Comparison of ENCODE assay signal across 8 cellular contexts in genomic region chr15:89068325-89068784, GRCh38. TPM values are rescaled to one million over a fixed set of nuclear protein-coding genes. Genes with fewer than 3 reads are reported as not detected.
DNase-seq lines count a peak whose midpoint lies in the region; ATAC-seq and TF ChIP-seq lines count a peak whose summit lies in the region.

No MANE protein-coding gene starts in this region.

- 55 to 79% methylated on average over 5 of the region's 5 CpGs for WGBS in sigmoid colon, 2 donors

- intact Hi-C loops in sigmoid colon (cut with DNase I) = no loop called here

- H3K4me2 ChIP-seq in neural progenitor cell = no peak overlapping the region

- H3K36me3 Mint-ChIP-seq in activated T-cell treated with anti-CD3 and anti-CD28 coated beads, Interleukin-2, amount 50 U/mL, for 24 hours (ENCODE audit: low read depth) = peaks cover 5% of the 10 kb centered on the region
- no peaks in the 10 kb centered on the region for H3K36me3 Mint-ChIP-seq in neural progenitor cell

- H4K20me1 ChIP-seq in neural progenitor cell (ENCODE audit: low read depth) = no peaks in the 10 kb centered on the region

- H3K9ac ChIP-seq in neural progenitor cell = no peak overlapping the region

- H3K79me2 ChIP-seq in neural progenitor cell (ENCODE audit: low read depth) = no peaks in the 10 kb centered on the region

- peak; percentile 96 for DNase-seq in GF-D8 (lab: John Stamatoyannopoulos, UW)
- DNase-seq in HS-5 (ENCODE audit: low read depth) = peak; percentile 85
- DNase-seq in activated T-cell treated with anti-CD3 and anti-CD28 coated beads, Interleukin-2, amount 50 U/mL, for 24 hours = peak; percentile 58
- peak; percentile 96 for DNase-seq in myocyte (ENCODE audit: low read depth)
- DNase-seq in sigmoid colon = no peak
- DNase-seq in DMS153 (lab: John Stamatoyannopoulos, UW) = no peak
- no peak for DNase-seq in neural progenitor cell (ENCODE audit: low spot score)

- peak overlapping the region; percentile 86 for H3K27ac Mint-ChIP-seq in activated T-cell treated with anti-CD3 and anti-CD28 coated beads, Interleukin-2, amount 50 U/mL, for 24 hours
- no peak overlapping the region for H3K27ac Mint-ChIP-seq in neural progenitor cell

- peak overlapping the region; percentile 50 for H3K4me3 Mint-ChIP-seq in activated T-cell treated with anti-CD3 and anti-CD28 coated beads, Interleukin-2, amount 50 U/mL, for 24 hours
- no peak overlapping the region for H3K4me3 Mint-ChIP-seq in neural progenitor cell

- no peaks in the 10 kb centered on the region for H3K4me1 ChIP-seq in sigmoid colon
- H3K4me1 ChIP-seq in neural progenitor cell = no peaks in the 10 kb centered on the region

- H3K9me3 ChIP-seq in sigmoid colon (peaks cover 7 to 15% (median 12%) of the 10 kb centered on the region in 4 donors), neural progenitor cell (ENCODE audit: low read depth) (no peaks in the 10 kb centered on the region)

- no peaks in the 10 kb centered on the region for H3K27me3 ChIP-seq in sigmoid colon
- H3K27me3 ChIP-seq in neural progenitor cell = no peaks in the 10 kb centered on the region

- TF ChIP-seq CTCF in sigmoid colon (IDR thresholded peaks at IDR 0.05) (no peak), neural progenitor cell (IDR thresholded peaks at IDR 0.05) (no peak)

- H3K9me3 Mint-ChIP-seq in activated T-cell treated with anti-CD3 and anti-CD28 coated beads, Interleukin-2, amount 50 U/mL, for 24 hours = peaks cover 17% of the 10 kb centered on the region
- H3K9me3 Mint-ChIP-seq in neural progenitor cell = peaks cover 29% of the 10 kb centered on the region

- no peaks in the 10 kb centered on the region for H3K36me3 ChIP-seq in sigmoid colon
- H3K36me3 ChIP-seq in neural progenitor cell = no peaks in the 10 kb centered on the region

- no peaks in the 10 kb centered on the region for H3F3A ChIP-seq in neural progenitor cell (ENCODE audit: low read depth)

- peaks cover 22% of the 10 kb centered on the region for H3K4me1 Mint-ChIP-seq in activated T-cell treated with anti-CD3 and anti-CD28 coated beads, Interleukin-2, amount 50 U/mL, for 24 hours (ENCODE audit: low read depth)
- H3K4me1 Mint-ChIP-seq in neural progenitor cell = no peaks in the 10 kb centered on the region

- TF ChIP-seq EP300 in sigmoid colon (IDR thresholded peaks at IDR 0.05) = no peak

- H3K27me3 Mint-ChIP-seq in activated T-cell treated with anti-CD3 and anti-CD28 coated beads, Interleukin-2, amount 50 U/mL, for 24 hours = no peaks in the 10 kb centered on the region
- H3K27me3 Mint-ChIP-seq in neural progenitor cell (ENCODE audit: insufficient read depth, low read depth) = no peaks in the 10 kb centered on the region

- ATAC-seq in GM21526 (IDR thresholded peaks at IDR 0.05; ENCODE audit: low FRiP score, unreplicated experiment) = peak; percentile 97

- H3K4me3 ChIP-seq in sigmoid colon (no peak overlapping the region), neural progenitor cell (no peak overlapping the region)

- H3K27ac ChIP-seq in sigmoid colon (no peak overlapping the region), neural progenitor cell (no peak overlapping the region)

- no peak for TF ChIP-seq POLR2A in sigmoid colon (IDR thresholded peaks at IDR 0.05)

- H2AFZ ChIP-seq in neural progenitor cell (replicated peaks) = no peak overlapping the region

RNA-seq across cellular contexts. Expression of gene ABHD2, which starts 19.9 kb away (rescaled TPM):
- total RNA-seq in myocyte = 61.1 and 78.2 TPM in 2 replicates
- 61.4 TPM for polyA plus RNA-seq in myocyte (2012)
- total RNA-seq in sigmoid colon = 10 to 100 TPM; 32.9 to 81.5 (median 49.0) TPM
- polyA plus RNA-seq in sigmoid colon = 10 to 100 TPM in 1 of 3 donors, 1 to 10 TPM in 2; 1.8 to 27.7 (median 4.2) TPM
- total RNA-seq in neural progenitor cell (ENCODE audit: low replicate concordance) = 10.9 and 18.1 TPM in 2 replicates

Comparison
In these comparisons a context has a peak if more than half of its experiments do, and no peak if none do; other contexts are left out.
1. DNase-seq: peak in GF-D8 (single experiment), HS-5 (single experiment), activated T-cell treated with anti-CD3 and anti-CD28 coated beads, Interleukin-2, amount 50 U/mL, for 24 hours (single experiment) and myocyte (single experiment); none in sigmoid colon (single experiment), DMS153 (single experiment) and neural progenitor cell (single experiment).